Comparison of ENCODE assay signal across 8 cellular contexts in the genomic region with DNA sequence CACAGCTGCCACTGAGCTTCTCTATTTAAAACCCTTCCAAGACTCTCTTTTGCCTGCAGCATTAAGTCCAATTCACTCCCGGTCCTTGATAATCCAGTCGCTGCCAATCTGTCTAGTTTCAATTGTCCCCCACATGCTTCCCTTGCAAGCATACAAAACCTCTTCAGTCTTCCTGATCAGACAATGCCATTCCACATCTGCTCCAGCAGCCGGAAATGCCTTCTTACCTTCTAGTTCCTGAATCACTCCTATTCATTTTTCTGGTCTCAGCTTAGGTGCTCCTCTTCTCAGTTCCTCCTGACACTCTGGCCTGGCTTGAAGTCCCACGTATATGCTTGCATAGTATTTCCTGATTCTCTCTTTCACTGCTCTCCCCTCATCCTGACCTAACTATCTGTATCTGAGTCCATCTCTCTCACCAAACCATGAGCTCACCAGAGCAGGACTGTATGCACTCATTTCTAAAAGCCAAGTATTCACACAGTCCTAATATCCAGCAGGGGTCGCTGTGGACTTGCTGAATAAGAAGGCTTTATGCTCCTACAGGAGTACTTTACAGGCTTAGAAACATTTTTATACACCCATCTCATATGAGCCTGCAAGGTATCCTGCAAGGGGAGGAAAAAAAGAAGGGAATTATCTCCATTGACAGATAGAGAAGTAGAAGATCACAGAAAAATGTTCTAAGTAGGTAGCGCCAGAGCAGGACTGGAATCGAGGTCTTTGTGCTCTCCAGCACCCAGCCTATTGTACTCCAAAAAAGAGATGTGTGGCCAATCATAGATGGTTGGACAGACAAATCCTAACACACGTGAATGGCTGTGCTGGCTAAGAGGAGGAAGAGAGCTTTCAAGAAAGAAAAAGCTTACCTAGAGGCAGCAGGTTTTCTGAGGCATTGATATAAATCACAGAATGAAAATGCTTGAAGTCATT. TPM values are rescaled to one million over a fixed set of nuclear protein-coding genes. Genes with fewer than 3 reads are reported as not detected.
A peak's percentile ranks its signal among the peaks of the same experiment; 100 is the strongest.
DNase-seq lines count a peak whose midpoint lies in the region; ATAC-seq and TF ChIP-seq lines count a peak whose summit lies in the region.

No MANE protein-coding gene starts in this region.

- TF ChIP-seq CTCF in NB4 (IDR thresholded peaks at IDR 0.05; ENCODE audit: low read depth, low read length): peak; percentile 91
- peak; percentile 71 to 85 (median 77) for TF ChIP-seq CTCF in uterus (IDR thresholded peaks at IDR 0.05)

- H3K36me3 Mint-ChIP-seq in CD4-positive, alpha-beta memory T cell: peaks cover 8% of the 10 kb centered on the region in 2 donors
- peaks cover 2% of the 10 kb centered on the region for H3K36me3 Mint-ChIP-seq in activated naive CD4-positive, alpha-beta T cell treated with anti-CD3 and anti-CD28 coated beads for 36 hours (ENCODE audit: low read depth)

- H3K4ac ChIP-seq in trophoblast cell (ENCODE audit: low read depth, low read length): no peak overlapping the region

- POLR2A ChIA-PET in CD4-positive, alpha-beta memory T cell (lab: Charles Lee; ENCODE audit: partially characterized antibody): interaction anchor here (0.9 kb wide), 1 partner anchor 19 kb away, joined by 4 read pairs; the partner anchor contains the start of genes SPCS2 and XRRA1

- H3K27ac Mint-ChIP-seq in CD4-positive, alpha-beta memory T cell: no peak overlapping the region
- H3K27ac Mint-ChIP-seq in activated naive CD4-positive, alpha-beta T cell treated with anti-CD3 and anti-CD28 coated beads for 36 hours: no peak overlapping the region

- H3K9me3 Mint-ChIP-seq in CD4-positive, alpha-beta memory T cell: no peaks in the 10 kb centered on the region
- H3K9me3 Mint-ChIP-seq in activated naive CD4-positive, alpha-beta T cell treated with anti-CD3 and anti-CD28 coated beads for 36 hours: no peaks in the 10 kb centered on the region

- no peaks in the 10 kb centered on the region for H3K27me3 ChIP-seq in CD4-positive, alpha-beta memory T cell (ENCODE audit: insufficient read depth, low read length)
- no peaks in the 10 kb centered on the region for H3K27me3 ChIP-seq in SJSA1 (replicated peaks)
- H3K27me3 ChIP-seq in trophoblast cell (ENCODE audit: insufficient read depth, low read length): no peaks in the 10 kb centered on the region
- H3K27me3 ChIP-seq in uterus: no peaks in the 10 kb centered on the region

- H3K23ac ChIP-seq in trophoblast cell (ENCODE audit: low read length): no peak overlapping the region

- CTCF ChIA-PET in CD4-positive, alpha-beta memory T cell (lab: Charles Lee; ENCODE audit: partially characterized antibody): interaction anchor here (0.8 to 4.4 kb wide), 24 partner anchors 12 to 342 kb away, joined by 3 to 30 read pairs (median 6); partner anchors contain the start of gene NEU3
- CTCF ChIA-PET in activated naive CD4-positive, alpha-beta T cell treated with anti-CD3 and anti-CD28 coated beads for 36 hours (lab: Charles Lee): interaction anchor here (0.6 to 3.6 kb wide), 33 partner anchors 9 to 1563 kb away, joined by 3 to 25 read pairs (median 3); partner anchors contain the start of gene TPBGL

- DNase-seq in CD4-positive, alpha-beta memory T cell: peak; percentile 59 to 74 (median 63)
- DNase-seq in NB4 (ENCODE audit: low read depth): peak; percentile 89
- peak; percentile 52 to 57 for DNase-seq in SJSA1 (ENCODE audit: low read depth in 1 of 2, low spot score in 2 of 2)
- DNase-seq in activated naive CD4-positive, alpha-beta T cell treated with anti-CD3 and anti-CD28 coated beads for 36 hours: peak; percentile 84
- peak; percentile 88 for DNase-seq in glomerular endothelial cell (ENCODE audit: extremely low read depth, low read depth, low spot score)
- DNase-seq in trophoblast cell: peak; percentile 70 to 94
- DNase-seq in uterus: peak; percentile 35 to 77

- H3K9ac ChIP-seq in trophoblast cell (ENCODE audit: low read length): no peak overlapping the region

- H3K4me2 ChIP-seq in trophoblast cell (ENCODE audit: low read length): no peak overlapping the region

- no peak overlapping the region for H2BK120ac ChIP-seq in trophoblast cell (ENCODE audit: insufficient read depth, low read length, poor library complexity)

- ATAC-seq in GM21390 (IDR thresholded peaks at IDR 0.05; ENCODE audit: unreplicated experiment): peak; percentile 76

- H2AK5ac ChIP-seq in trophoblast cell (ENCODE audit: low read length): no peak overlapping the region

- intact Hi-C loops in CD4-positive, alpha-beta memory T cell (cut with micrococcal nuclease): loop anchor here (1.0 to 2.0 kb wide), 5 partner anchors 103 to 319 kb away; partner anchors contain the start of gene TPBGL
- intact Hi-C loops in activated naive CD4-positive, alpha-beta T cell treated with anti-CD3 and anti-CD28 coated beads for 36 hours (cut with micrococcal nuclease): loop anchor here (1.0 to 2.0 kb wide), 7 partner anchors 59 to 319 kb away; partner anchors contain the start of genes NEU3 and TPBGL
- intact Hi-C loops in uterus (cut with DNase I; ENCODE audit: low total_unique reads): loop anchor here (10.0 kb wide), 1 partner anchor 315 kb away; the partner anchor contains the start of gene TPBGL

- H3K36me3 ChIP-seq in CD4-positive, alpha-beta memory T cell (ENCODE audit: insufficient read depth, low read length): peaks cover under 1% of the 10 kb centered on the region
- H3K36me3 ChIP-seq in SJSA1: no peaks in the 10 kb centered on the region
- H3K36me3 ChIP-seq in trophoblast cell (ENCODE audit: control insufficient read depth in 1 of 2, insufficient read depth in 2 of 2, low read length in 2 of 2): peaks cover 2% of the 10 kb centered on the region in 2 experiments
- H3K36me3 ChIP-seq in uterus: no peaks in the 10 kb centered on the region

- WGBS in trophoblast cell (ENCODE audit: extremely low coverage, insufficient coverage, insufficient read length): no CpG with 5 or more reads among the region's 8 CpGs

- no peak overlapping the region for H3K14ac ChIP-seq in trophoblast cell (ENCODE audit: low read length)

- H4K91ac ChIP-seq in trophoblast cell (ENCODE audit: low read depth, low read length): no peak overlapping the region

- no peaks in the 10 kb centered on the region for H3K4me1 ChIP-seq in CD4-positive, alpha-beta memory T cell (ENCODE audit: insufficient read depth, low read length)
- H3K4me1 ChIP-seq in SJSA1 (replicated peaks) (no peaks in the 10 kb centered on the region; the same call in 1 of the 2 replicates), trophoblast cell (ENCODE audit: control insufficient read depth in 1 of 2, insufficient read depth in 2 of 2, low read length in 2 of 2) (no peaks in the 10 kb centered on the region), uterus (peaks cover 0 to 6% of the 10 kb centered on the region in 2 donors)

- H2BK5ac ChIP-seq in trophoblast cell (ENCODE audit: low read depth, low read length, poor library complexity): no peak overlapping the region

- H4K12ac ChIP-seq in trophoblast cell (ENCODE audit: low read depth, low read length): no peak overlapping the region

- H3K4me3 Mint-ChIP-seq in CD4-positive, alpha-beta memory T cell: no peak overlapping the region
- no peak overlapping the region for H3K4me3 Mint-ChIP-seq in activated naive CD4-positive, alpha-beta T cell treated with anti-CD3 and anti-CD28 coated beads for 36 hours

- no peak overlapping the region for H3K27ac ChIP-seq in CD4-positive, alpha-beta memory T cell (ENCODE audit: low read depth, low read length)
- no peak overlapping the region for H3K27ac ChIP-seq in SJSA1
- H3K27ac ChIP-seq in trophoblast cell (ENCODE audit: low read depth, low read length): no peak overlapping the region
- H3K27ac ChIP-seq in uterus: no peak overlapping the region

- no peaks in the 10 kb centered on the region for H3K9me3 ChIP-seq in CD4-positive, alpha-beta memory T cell (ENCODE audit: control insufficient read depth in 1 of 2, low read length in 2 of 2)
- H3K9me3 ChIP-seq in SJSA1 (replicated peaks) (no peaks in the 10 kb centered on the region), trophoblast cell (ENCODE audit: insufficient read depth, low read depth, low read length) (no peaks in the 10 kb centered on the region), uterus (no peaks in the 10 kb centered on the region)

- H2BK12ac ChIP-seq in trophoblast cell (ENCODE audit: low read length): no peak overlapping the region

- H3K4me3 ChIP-seq in CD4-positive, alpha-beta memory T cell (ENCODE audit: low read length in 2 of 2): no peak overlapping the region
- H3K4me3 ChIP-seq in NB4 (ENCODE audit: low read depth, low read length): no peak overlapping the region
- no peak overlapping the region for H3K4me3 ChIP-seq in SJSA1
- no peak overlapping the region for H3K4me3 ChIP-seq in trophoblast cell (ENCODE audit: low read depth, low read length)
- no peak overlapping the region for H3K4me3 ChIP-seq in uterus

- no peak overlapping the region for H3K18ac ChIP-seq in trophoblast cell (ENCODE audit: low read length)

- peaks cover 0 to 6% (median 0%) of the 10 kb centered on the region in 4 donors for H3K4me1 Mint-ChIP-seq in CD4-positive, alpha-beta memory T cell
- H3K4me1 Mint-ChIP-seq in activated naive CD4-positive, alpha-beta T cell treated with anti-CD3 and anti-CD28 coated beads for 36 hours (ENCODE audit: low read depth): peaks cover 2% of the 10 kb centered on the region

- H2AFZ ChIP-seq in trophoblast cell (ENCODE audit: insufficient read depth, low read length, poor library complexity): no peak overlapping the region

- no peaks in the 10 kb centered on the region for H3K79me1 ChIP-seq in trophoblast cell (ENCODE audit: low read length)

- no peak overlapping the region for H4K8ac ChIP-seq in trophoblast cell (ENCODE audit: low read depth, low read length)

- no peak for TF ChIP-seq POLR2A in NB4 (IDR thresholded peaks at IDR 0.05; ENCODE audit: extremely low read depth, insufficient read length)
- TF ChIP-seq POLR2A in uterus (IDR thresholded peaks at IDR 0.05): no peak

- no peaks in the 10 kb centered on the region for H3K79me2 ChIP-seq in trophoblast cell (ENCODE audit: control insufficient read depth, insufficient read depth, low read length, poor library complexity)

- no peaks in the 10 kb centered on the region for H3K27me3 Mint-ChIP-seq in CD4-positive, alpha-beta memory T cell
- H3K27me3 Mint-ChIP-seq in activated naive CD4-positive, alpha-beta T cell treated with anti-CD3 and anti-CD28 coated beads for 36 hours (ENCODE audit: low read depth): no peaks in the 10 kb centered on the region

RNA-seq across cellular contexts. Expression of gene XRRA1, which starts 19.2 kb away (rescaled TPM):
- total RNA-seq in CD4-positive, alpha-beta memory T cell: 10 to 100 TPM; 18.8 to 21.1 TPM
- polyA plus RNA-seq in CD4-positive, alpha-beta memory T cell: 1 to 10 TPM; 4.1 to 7.0 TPM
- total RNA-seq in SJSA1 (2014; rRNA removed; shearing (Covaris generic)): 2.2 and 3.6 TPM in 2 replicates
- total RNA-seq in activated naive CD4-positive, alpha-beta T cell treated with anti-CD3 and anti-CD28 coated beads for 36 hours: 1 to 10 TPM; 5.0 to 9.5 TPM
- 8.3 and 17.0 TPM in 2 replicates for total RNA-seq in glomerular endothelial cell
- 4.0 and 4.5 TPM in 2 replicates for polyA plus RNA-seq in trophoblast cell (2013)
- 10 to 100 TPM in 3 of 4 donors, 1 to 10 TPM in 1; 5.9 to 74.2 (median 26.9) TPM for total RNA-seq in uterus

RNA-seq across cellular contexts. Expression of gene SPCS2, which starts 19.4 kb away (rescaled TPM):
- total RNA-seq in CD4-positive, alpha-beta memory T cell: 100 to 1,000 TPM; 145 to 148 TPM
- polyA plus RNA-seq in CD4-positive, alpha-beta memory T cell: 100 to 1,000 TPM; 242 to 272 TPM
- 16.3 and 22.0 TPM in 2 replicates for total RNA-seq in SJSA1 (2014; rRNA removed; shearing (Covaris generic))
- total RNA-seq in activated naive CD4-positive, alpha-beta T cell treated with anti-CD3 and anti-CD28 coated beads for 36 hours: 10 to 100 TPM; 77.6 to 83.3 TPM
- total RNA-seq in glomerular endothelial cell (50.9 and 53.2 TPM in 2 replicates), uterus (100 to 1,000 TPM in 1 of 4 donors, 10 to 100 TPM in 2, 1 to 10 TPM in 1; 4.9 to 126 (median 28.0) TPM)
- polyA plus RNA-seq in trophoblast cell (2013): 182 and 188 TPM in 2 replicates

RNA-seq across cellular contexts. Expression of gene NEU3, which starts 59.0 kb away (rescaled TPM):
- total RNA-seq in CD4-positive, alpha-beta memory T cell: 10 to 100 TPM; 14.0 to 15.7 TPM
- under 1 TPM; 0.64 to 0.76 TPM for polyA plus RNA-seq in CD4-positive, alpha-beta memory T cell
- 3.2 and 5.7 TPM in 2 replicates for total RNA-seq in SJSA1 (2014; rRNA removed; shearing (Covaris generic))
- total RNA-seq in activated naive CD4-positive, alpha-beta T cell treated with anti-CD3 and anti-CD28 coated beads for 36 hours: 10 to 100 TPM; 16.4 TPM
- total RNA-seq in glomerular endothelial cell (5.3 and 8.9 TPM in 2 replicates), uterus (10 to 100 TPM; 10.9 to 50.0 (median 13.3) TPM)
- 6.7 and 7.2 TPM in 2 replicates for polyA plus RNA-seq in trophoblast cell (2013)
